In genomic region chr14:73242274-73242960, GRCh38 we compare ENCODE assay signal across 1 cellular context.
TF ChIP-seq lines count a peak whose summit lies in the region.

No MANE protein-coding gene starts in this region.

TF ChIP-seq in SK-N-SH treated with all-trans-retinoic acid at 6 μM for 48 hours, 23 proteins besides CTCF, POLR2A, EP300 and RAD21 (continued from another document):
- no peak for TF ChIP-seq TSHZ2 (CRISPR knock-in tag; IDR thresholded peaks at IDR 0.05)
